8 cellular contexts compared by ENCODE assay signal in the genomic region with DNA sequence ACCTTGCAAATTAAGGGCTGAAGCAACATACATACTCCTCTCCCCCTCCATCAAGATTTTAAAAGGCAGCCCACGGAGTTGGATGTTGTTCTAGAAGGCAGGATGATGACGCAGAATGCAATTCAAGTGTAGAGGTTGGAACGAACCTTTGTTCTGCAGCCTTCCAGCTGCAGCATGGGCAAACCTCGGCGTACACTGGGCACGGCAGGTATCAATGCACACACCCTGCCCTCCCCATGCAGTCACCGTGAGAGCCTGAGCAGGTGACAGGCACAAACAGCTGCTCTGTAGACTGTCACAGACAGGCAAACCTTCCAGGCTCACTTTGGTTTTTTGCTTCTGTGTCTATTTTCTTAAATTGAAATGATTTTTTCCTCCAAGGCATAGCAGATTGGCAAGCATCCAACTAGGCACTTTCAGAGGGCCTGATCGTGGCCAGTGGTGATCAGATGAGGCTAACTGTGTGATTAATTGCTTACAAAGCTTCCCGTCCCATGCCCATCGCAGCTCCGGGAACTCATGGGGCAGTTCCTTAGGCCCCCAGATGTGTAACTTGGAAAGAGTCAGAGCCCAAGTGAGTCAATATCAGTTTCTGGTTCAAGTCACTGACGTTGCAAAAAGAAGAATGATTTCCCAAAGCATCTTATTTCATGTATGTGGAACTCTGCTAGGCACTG.
A peak's percentile ranks its signal among the peaks of the same experiment; 100 is the strongest.
DNase-seq lines count a peak whose midpoint lies in the region; ATAC-seq, FAIRE-seq and TF ChIP-seq lines count a peak whose summit lies in the region.

No MANE protein-coding gene starts in this region.

- no peak overlapping the region for H3K27ac Mint-ChIP-seq in activated T-cell treated with anti-CD3 and anti-CD28 coated beads, Interleukin-2, amount 50 U/mL, for 24 hours

- TF ChIP-seq POLR2A in tibial nerve (IDR thresholded peaks at IDR 0.05) = no peak

- H3K9me3 ChIP-seq in SJCRH30 (replicated peaks) = no peaks in the 10 kb centered on the region
- no peaks in the 10 kb centered on the region for H3K9me3 ChIP-seq in small intestine (ENCODE audit: control insufficient read depth, low read depth)
- no peaks in the 10 kb centered on the region for H3K9me3 ChIP-seq in tibial nerve

- H3K36me3 ChIP-seq in SJCRH30 = no peaks in the 10 kb centered on the region
- H3K36me3 ChIP-seq in small intestine (ENCODE audit: control insufficient read depth in 2 of 2, insufficient read depth in 2 of 2, low read length in 2 of 2) = no peaks in the 10 kb centered on the region
- H3K36me3 ChIP-seq in tibial nerve = no peaks in the 10 kb centered on the region

- DNase-seq in activated T-cell treated with anti-CD3 and anti-CD28 coated beads, Interleukin-2, amount 50 U/mL, for 24 hours = no peak
- DNase-seq in activated T-cell treated with anti-CD3 and anti-CD28 coated beads for 4 hours (no peak), SJCRH30 (peak; percentile 64 to 79), epithelial cell of prostate (ENCODE audit: low read depth, low spot score) (peak; percentile 59), small intestine (peak; percentile 89), tibial nerve (ENCODE audit: low spot score in 2 of 2) (no peak)
- DNase-seq in NK-92 treated with Interleukin-12 subunit alpha and Interleukin-12 subunit beta, amount 100 ng/mL, for 24 hours (lab: John Stamatoyannopoulos, UW) = no peak

- H3K9me3 Mint-ChIP-seq in activated T-cell treated with anti-CD3 and anti-CD28 coated beads, Interleukin-2, amount 50 U/mL, for 24 hours = no peaks in the 10 kb centered on the region

- H3K36me3 Mint-ChIP-seq in activated T-cell treated with anti-CD3 and anti-CD28 coated beads, Interleukin-2, amount 50 U/mL, for 24 hours (ENCODE audit: low read depth) = peaks cover 35% of the 10 kb centered on the region

- H3K4me1 ChIP-seq in SJCRH30 (peaks cover 64% of the 10 kb centered on the region), small intestine (ENCODE audit: control insufficient read depth in 2 of 2, insufficient read depth in 1 of 2, low read depth in 1 of 2, low read length in 1 of 2) (peaks cover 0 to 33% of the 10 kb centered on the region in 2 donors), tibial nerve (peaks cover 0 to 88% (median 83%) of the 10 kb centered on the region in 4 donors)

- peaks cover 30% of the 10 kb centered on the region for H3K4me1 Mint-ChIP-seq in activated T-cell treated with anti-CD3 and anti-CD28 coated beads, Interleukin-2, amount 50 U/mL, for 24 hours (ENCODE audit: low read depth)

- no peak for TF ChIP-seq CTCF in tibial nerve (IDR thresholded peaks at IDR 0.05)

- H3K27me3 Mint-ChIP-seq in activated T-cell treated with anti-CD3 and anti-CD28 coated beads, Interleukin-2, amount 50 U/mL, for 24 hours = no peaks in the 10 kb centered on the region

- H3K4me3 Mint-ChIP-seq in activated T-cell treated with anti-CD3 and anti-CD28 coated beads, Interleukin-2, amount 50 U/mL, for 24 hours = peak overlapping the region; percentile 53

- H3K27ac ChIP-seq in SJCRH30 = peak overlapping the region; percentile 25; the same call in 1 of the 2 replicates
- H3K27ac ChIP-seq in epithelial cell of prostate = peak overlapping the region; percentile 41
- H3K27ac ChIP-seq in small intestine (ENCODE audit: low read depth in 1 of 2, low read length in 1 of 2) = peak overlapping the region; percentile 33 to 86
- H3K27ac ChIP-seq in tibial nerve = peak overlapping the region in 2 of 4 donors; percentile 67 to 75

- H3K4me3 ChIP-seq in SJCRH30 (no peak overlapping the region), small intestine (ENCODE audit: low read depth in 1 of 2, low read length in 2 of 2) (no peak overlapping the region), tibial nerve (no peak overlapping the region)

- TF ChIP-seq EP300 in tibial nerve (IDR thresholded peaks at IDR 0.05) = peak in 1 of 2 donors; percentile 62

- no peak for ATAC-seq in GM18867 (IDR thresholded peaks at IDR 0.05; ENCODE audit: unreplicated experiment)

- WGBS in small intestine, 3 donors = 5 to 32% (median 27%) methylated on average over 12 of the region's 12 CpGs
- WGBS in tibial nerve, 2 donors = 33 to 37% methylated on average over 12 of the region's 12 CpGs

- H3K27me3 ChIP-seq in SJCRH30 (no peaks in the 10 kb centered on the region), small intestine (ENCODE audit: control insufficient read depth in 2 of 2, insufficient read depth in 2 of 2, low read length in 2 of 2) (no peaks in the 10 kb centered on the region), tibial nerve (no peaks in the 10 kb centered on the region)

- no peak for FAIRE-seq in small intestine (lab: Jason Lieb, UNC)

Comparison
In these comparisons a context has a peak if more than half of its experiments do, and no peak if none do; other contexts are left out.
1. DNase-seq: peak in SJCRH30 (2 of 2), epithelial cell of prostate (single experiment) and small intestine (single experiment); none in activated T-cell treated with anti-CD3 and anti-CD28 coated beads, Interleukin-2, amount 50 U/mL, for 24 hours (single experiment), activated T-cell treated with anti-CD3 and anti-CD28 coated beads for 4 hours (single experiment), NK-92 treated with Interleukin-12 subunit alpha and Interleukin-12 subunit beta, amount 100 ng/mL, for 24 hours (single experiment) and tibial nerve (0 of 2).